ENCODE assay signal across 8 cellular contexts in the genomic region with DNA sequence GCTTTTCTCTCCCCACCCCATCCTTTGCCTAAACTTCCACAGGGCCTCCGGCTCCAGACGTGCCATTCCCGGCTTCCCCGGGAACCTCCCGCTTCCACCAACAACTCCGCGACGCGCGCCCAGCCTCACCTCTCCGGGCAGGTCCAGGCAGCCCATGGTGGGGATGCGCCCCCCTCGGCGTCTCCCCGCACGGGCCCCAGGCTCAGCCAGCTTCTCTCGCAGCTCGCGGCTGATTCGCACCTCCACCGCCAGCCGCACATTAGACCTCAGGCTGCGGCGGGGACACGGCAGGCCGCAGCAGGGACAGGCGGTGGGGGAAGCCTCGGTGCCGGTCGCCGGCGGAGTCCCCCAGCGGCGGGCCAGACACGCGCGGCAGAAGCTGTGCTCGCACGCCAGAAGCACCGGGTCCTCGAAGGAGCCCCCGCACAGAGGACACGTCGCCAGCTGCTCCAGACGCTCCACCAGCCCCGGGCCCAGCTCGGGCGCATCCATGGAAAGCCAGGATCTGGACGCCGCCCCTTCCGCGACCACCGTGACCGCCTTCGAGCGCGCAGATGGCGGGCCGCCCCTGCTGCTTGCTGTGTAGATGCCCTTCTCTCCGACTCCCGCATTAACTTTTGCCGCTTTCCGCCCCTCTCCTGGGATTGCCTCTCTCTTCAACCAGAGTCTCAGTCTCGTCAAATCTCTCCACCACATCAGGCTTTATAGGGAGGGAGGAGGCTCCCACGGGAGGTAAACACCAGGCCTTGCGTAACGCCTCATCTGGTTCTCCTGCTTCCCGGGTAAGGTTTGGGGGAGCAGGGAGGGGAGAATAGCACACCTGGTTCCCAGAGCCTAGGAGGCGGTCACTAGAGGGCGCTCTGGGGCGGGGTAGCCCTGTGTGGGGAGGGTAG. TPM values are rescaled to one million over a fixed set of nuclear protein-coding genes. Genes with fewer than 3 reads are reported as not detected.
DNase-seq lines count a peak whose midpoint lies in the region; ATAC-seq and TF ChIP-seq lines count a peak whose summit lies in the region.

Gene RNF39, minus strand, starts transcription at position 676 of the 893 bp plus-strand sequence. Its CDS starts 184 bp downstream, at position 492.

- no peak for DNase-seq in CD8-positive, alpha-beta memory T cell
- DNase-seq in M059J (ENCODE audit: low read depth) (peak; percentile 40), breast epithelium (ENCODE audit: low spot score in 2 of 2) (no peak), mesothelial cell of epicardium (ENCODE audit: low spot score in 2 of 2, unreplicated experiment in 2 of 2) (no peak), thyroid gland (no peak), GM19238 (ENCODE audit: insufficient read length, low spot score) (no peak), NK-92 (lab: John Stamatoyannopoulos, UW; ENCODE audit: unreplicated experiment) (no peak)

- peaks cover 29% of the 10 kb centered on the region for H3K4me1 ChIP-seq in CD8-positive, alpha-beta memory T cell (ENCODE audit: insufficient read depth, low read length)
- H3K4me1 ChIP-seq in breast epithelium, result no peaks in the 10 kb centered on the region
- H3K4me1 ChIP-seq in thyroid gland, result peaks cover 13 to 25% of the 10 kb centered on the region in 2 donors

- H3K27ac Mint-ChIP-seq in CD8-positive, alpha-beta memory T cell, result peak within 1 kb of the TSS in 3 of 8 donors; percentile 53 to 73 (median 62)
- H3K27ac Mint-ChIP-seq in mesothelial cell of epicardium, result no peak within 1 kb of the TSS

- no peaks in the 10 kb centered on the region for H3K36me3 ChIP-seq in CD8-positive, alpha-beta memory T cell (ENCODE audit: insufficient read depth, low read length)
- H3K36me3 ChIP-seq in breast epithelium (no peaks in the 10 kb centered on the region), thyroid gland (no peaks in the 10 kb centered on the region)

- TF ChIP-seq POLR2A in breast epithelium (IDR thresholded peaks at IDR 0.05) (peak; percentile 90), thyroid gland (IDR thresholded peaks at IDR 0.05) (no peak)

- no peak within 1 kb of the TSS for H3K27ac ChIP-seq in CD8-positive, alpha-beta memory T cell (ENCODE audit: low read depth, low read length)
- peak within 1 kb of the TSS; percentile 95 to 96 for H3K27ac ChIP-seq in breast epithelium
- H3K27ac ChIP-seq in thyroid gland, result no peak within 1 kb of the TSS

- H3K4me3 Mint-ChIP-seq in CD8-positive, alpha-beta memory T cell, result peak within 1 kb of the TSS; percentile 17 to 77 (median 57)
- peak within 1 kb of the TSS; percentile 61 for H3K4me3 Mint-ChIP-seq in mesothelial cell of epicardium

- intact Hi-C loops in breast epithelium (cut with DNase I; ENCODE audit: low total_unique reads) (no loop called here), thyroid gland (cut with DNase I) (no loop called here)

- peaks cover 43 to 55% of the 10 kb centered on the region in 2 donors for H3K27me3 Mint-ChIP-seq in CD8-positive, alpha-beta memory T cell
- H3K27me3 Mint-ChIP-seq in mesothelial cell of epicardium (ENCODE audit: low read depth), result peaks cover 97% of the 10 kb centered on the region

- CTCF ChIA-PET in CD8-positive, alpha-beta memory T cell (lab: Charles Lee), result interaction anchor here (0.9 kb wide), 1 partner anchor 28 kb away, joined by 3 read pairs; no protein-coding TSS in a partner anchor

- H3K27me3 ChIP-seq in CD8-positive, alpha-beta memory T cell (ENCODE audit: insufficient read depth, low read length, poor library complexity, severe bottlenecking), result peaks cover 6% of the 10 kb centered on the region
- H3K27me3 ChIP-seq in breast epithelium (no peaks in the 10 kb centered on the region), thyroid gland (peaks cover 32% of the 10 kb centered on the region)

- POLR2A ChIA-PET in CD8-positive, alpha-beta memory T cell (lab: Charles Lee), result interaction anchor here (0.6 kb wide), 1 partner anchor 14 kb away, joined by 3 read pairs; the partner anchor contains the start of gene POLR1H

- H3K36me3 Mint-ChIP-seq in CD8-positive, alpha-beta memory T cell, result peaks cover 4 to 10% (median 10%) of the 10 kb centered on the region in 3 donors
- H3K36me3 Mint-ChIP-seq in mesothelial cell of epicardium, result peaks cover 7% of the 10 kb centered on the region

- no peaks in the 10 kb centered on the region for H3K9me3 ChIP-seq in CD8-positive, alpha-beta memory T cell (ENCODE audit: low read length)
- H3K9me3 ChIP-seq in breast epithelium, result no peaks in the 10 kb centered on the region
- no peaks in the 10 kb centered on the region for H3K9me3 ChIP-seq in thyroid gland

- peaks cover 41 to 53% (median 45%) of the 10 kb centered on the region in 3 donors for H3K4me1 Mint-ChIP-seq in CD8-positive, alpha-beta memory T cell
- H3K4me1 Mint-ChIP-seq in mesothelial cell of epicardium, result peaks cover 22% of the 10 kb centered on the region

- H3K9me3 Mint-ChIP-seq in CD8-positive, alpha-beta memory T cell, result peaks cover 0 to 2% (median 0%) of the 10 kb centered on the region in 5 donors
- no peaks in the 10 kb centered on the region for H3K9me3 Mint-ChIP-seq in mesothelial cell of epicardium

- WGBS in thyroid gland, 2 donors, result 1 to 6% methylated on average over 12 to 29 of the region's 71 CpGs

- peak in 2 of 3 donors; percentile 31 to 65 for TF ChIP-seq CTCF in breast epithelium (IDR thresholded peaks at IDR 0.05)
- TF ChIP-seq CTCF in mesothelial cell of epicardium (IDR thresholded peaks at IDR 0.05; ENCODE audit: unreplicated experiment), result no peak
- peak in 1 of 6 experiments; percentile 17 for TF ChIP-seq CTCF in thyroid gland (IDR thresholded peaks at IDR 0.05)

- H3K4me3 ChIP-seq in CD8-positive, alpha-beta memory T cell (ENCODE audit: low read length), result peak within 1 kb of the TSS; percentile 9
- H3K4me3 ChIP-seq in breast epithelium (peak within 1 kb of the TSS; percentile 8 to 82 (median 72)), thyroid gland (replicated peaks in 1 of 3) (peak within 1 kb of the TSS in 1 of 3 donors; percentile 31)

- no peak for ATAC-seq in HG03095 (IDR thresholded peaks at IDR 0.05; ENCODE audit: unreplicated experiment)

RNA-seq across cellular contexts. Expression of gene RNF39, which starts in this region (rescaled TPM):
- total RNA-seq in CD8-positive, alpha-beta memory T cell, result not detected
- polyA plus RNA-seq in CD8-positive, alpha-beta memory T cell, result 0.17 TPM
- total RNA-seq in M059J (2014; rRNA removed; shearing (Covaris generic)), result 0.20 TPM in 1 of 2 replicates, not detected in the other
- 10 to 100 TPM in 2 of 3 donors, not detected in 1; 11.1 to 40.0 TPM for total RNA-seq in breast epithelium
- not detected in 3 replicates for total RNA-seq in mesothelial cell of epicardium
- not detected for total RNA-seq in thyroid gland

Comparison
In these comparisons a context has a peak if more than half of its experiments do, and no peak if none do; other contexts are left out.
1. Peak in DNase-seq in M059J; RNA of the gene not detected or under 1 TPM.
2. H3K27ac ChIP-seq: peak in breast epithelium (2 of 2); none in CD8-positive, alpha-beta memory T cell (single experiment) and thyroid gland (0 of 3).